ENCODE assay signal across 1 cellular context in genomic region chr3:187746059-187746453, GRCh38.
TF ChIP-seq lines count a peak whose summit lies in the region.

No MANE protein-coding gene starts in this region.

TF ChIP-seq in K562, 482 proteins besides CTCF, POLR2A, EP300 and RAD21 (continued from another document and continues in another):
- TF ChIP-seq, protein P1, sequence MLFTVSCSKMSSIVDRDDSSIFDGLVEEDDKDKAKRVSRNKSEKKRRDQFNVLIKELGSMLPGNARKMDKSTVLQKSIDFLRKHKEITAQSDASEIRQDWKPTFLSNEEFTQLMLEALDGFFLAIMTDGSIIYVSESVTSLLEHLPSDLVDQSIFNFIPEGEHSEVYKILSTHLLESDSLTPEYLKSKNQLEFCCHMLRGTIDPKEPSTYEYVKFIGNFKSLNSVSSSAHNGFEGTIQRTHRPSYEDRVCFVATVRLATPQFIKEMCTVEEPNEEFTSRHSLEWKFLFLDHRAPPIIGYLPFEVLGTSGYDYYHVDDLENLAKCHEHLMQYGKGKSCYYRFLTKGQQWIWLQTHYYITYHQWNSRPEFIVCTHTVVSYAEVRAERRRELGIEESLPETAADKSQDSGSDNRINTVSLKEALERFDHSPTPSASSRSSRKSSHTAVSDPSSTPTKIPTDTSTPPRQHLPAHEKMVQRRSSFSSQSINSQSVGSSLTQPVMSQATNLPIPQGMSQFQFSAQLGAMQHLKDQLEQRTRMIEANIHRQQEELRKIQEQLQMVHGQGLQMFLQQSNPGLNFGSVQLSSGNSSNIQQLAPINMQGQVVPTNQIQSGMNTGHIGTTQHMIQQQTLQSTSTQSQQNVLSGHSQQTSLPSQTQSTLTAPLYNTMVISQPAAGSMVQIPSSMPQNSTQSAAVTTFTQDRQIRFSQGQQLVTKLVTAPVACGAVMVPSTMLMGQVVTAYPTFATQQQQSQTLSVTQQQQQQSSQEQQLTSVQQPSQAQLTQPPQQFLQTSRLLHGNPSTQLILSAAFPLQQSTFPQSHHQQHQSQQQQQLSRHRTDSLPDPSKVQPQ (CRISPR knock-in tag; IDR thresholded peaks at IDR 0.05; ENCODE audit: borderline replicate concordance): no peak
- TF ChIP-seq ZNF785 (CRISPR knock-in tag; IDR thresholded peaks at IDR 0.05) (no peak), PREB (CRISPR knock-in tag; IDR thresholded peaks at IDR 0.05) (no peak), ETV5 (CRISPR knock-in tag; IDR thresholded peaks at IDR 0.05; ENCODE audit: low read depth) (no peak), FOXK2 (conservative IDR thresholded peaks at IDR 0.05 in 1 of 2, IDR thresholded peaks at IDR 0.05 in 1 of 2; ENCODE audit: low read depth in 2 of 2) (0 out of 4 replicates have a peak, but pooled peaks of 1 of the 2 experiments have one; percentile 15), FOSL1 (tag; conservative IDR thresholded peaks at IDR 0.05) (no peak), E4F1 (CRISPR knock-in tag; IDR thresholded peaks at IDR 0.05; ENCODE audit: borderline replicate concordance) (peak; percentile 74; the same call in 1 of the 2 replicates), ZFP36 (IDR thresholded peaks at IDR 0.05; ENCODE audit: low read depth, low read length, partially characterized antibody) (no peak), MLLT1 (IDR thresholded peaks at IDR 0.05) (peak; percentile 98), CHD1 (IDR thresholded peaks at IDR 0.05; ENCODE audit: low read length) (peak; percentile 84), ZNF830 (CRISPR knock-in tag; IDR thresholded peaks at IDR 0.05) (no peak), ZNF561 (CRISPR knock-in tag; conservative IDR thresholded peaks at IDR 0.05) (no peak), ZNF75A (CRISPR knock-in tag; IDR thresholded peaks at IDR 0.05) (no peak), TAL1 (IDR thresholded peaks at IDR 0.05) (no peak), AFF1 (IDR thresholded peaks at IDR 0.05; ENCODE audit: low read depth in 1 of 2, partially characterized antibody in 2 of 2) (peak in 1 of 2 experiments; percentile 60), MXD1 (CRISPR knock-in tag; IDR thresholded peaks at IDR 0.05; ENCODE audit: borderline replicate concordance, poor library complexity, severe bottlenecking) (no peak), HNRNPK (IDR thresholded peaks at IDR 0.05; ENCODE audit: low read depth, low read length, poor library complexity, severe bottlenecking) (no peak), TSC22D4 (tag; IDR thresholded peaks at IDR 0.05) (no peak), ZBTB7A (IDR thresholded peaks at IDR 0.05; ENCODE audit: borderline replicate concordance, control insufficient read depth, low read depth, low read length) (no peak), DDX20 (tag; IDR thresholded peaks at IDR 0.05; ENCODE audit: low read depth) (no peak), PHF8 (IDR thresholded peaks at IDR 0.05; ENCODE audit: borderline replicate concordance, low read length) (peak; percentile 7; the same call in 1 of the 2 replicates), NR3C1 (CRISPR knock-in tag; IDR thresholded peaks at IDR 0.05) (no peak), ZNF324 (CRISPR knock-in tag; IDR thresholded peaks at IDR 0.05) (no peak), ZKSCAN8 (CRISPR knock-in tag; IDR thresholded peaks at IDR 0.05) (no peak), SNIP1 (IDR thresholded peaks at IDR 0.05; ENCODE audit: low read depth) (0 out of 2 replicates have a peak, but pooled peaks have one; percentile 35), CREBBP (IDR thresholded peaks at IDR 0.05; ENCODE audit: low read depth, low read length) (no peak), MYC (IDR thresholded peaks at IDR 0.05; ENCODE audit: low read depth, low read length) (no peak), MYC (CRISPR knock-in tag; IDR thresholded peaks at IDR 0.05; ENCODE audit: borderline replicate concordance, low read depth) (0 out of 2 replicates have a peak, but pooled peaks have one; percentile 49), NKRF (IDR thresholded peaks at IDR 0.05; ENCODE audit: borderline replicate concordance) (peak; percentile 49; the same call in 1 of the 2 replicates), NBN (IDR thresholded peaks at IDR 0.05; ENCODE audit: low read depth) (no peak), ARID1B (IDR thresholded peaks at IDR 0.05) (no peak), HMGN3 (IDR thresholded peaks at IDR 0.05; ENCODE audit: borderline replicate concordance, extremely low read depth, insufficient read length, low read depth, low read length) (no peak), THRAP3 (IDR thresholded peaks at IDR 0.05; ENCODE audit: borderline replicate concordance) (0 out of 2 replicates have a peak, but pooled peaks have one; percentile 53), ZBTB33 (CRISPR knock-in tag; IDR thresholded peaks at IDR 0.05) (no peak)
- TF ChIP-seq, protein P2, sequence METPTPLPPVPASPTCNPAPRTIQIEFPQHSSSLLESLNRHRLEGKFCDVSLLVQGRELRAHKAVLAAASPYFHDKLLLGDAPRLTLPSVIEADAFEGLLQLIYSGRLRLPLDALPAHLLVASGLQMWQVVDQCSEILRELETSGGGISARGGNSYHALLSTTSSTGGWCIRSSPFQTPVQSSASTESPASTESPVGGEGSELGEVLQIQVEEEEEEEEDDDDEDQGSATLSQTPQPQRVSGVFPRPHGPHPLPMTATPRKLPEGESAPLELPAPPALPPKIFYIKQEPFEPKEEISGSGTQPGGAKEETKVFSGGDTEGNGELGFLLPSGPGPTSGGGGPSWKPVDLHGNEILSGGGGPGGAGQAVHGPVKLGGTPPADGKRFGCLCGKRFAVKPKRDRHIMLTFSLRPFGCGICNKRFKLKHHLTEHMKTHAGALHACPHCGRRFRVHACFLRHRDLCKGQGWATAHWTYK (CRISPR knock-in tag; IDR thresholded peaks at IDR 0.05): no peak
- TF ChIP-seq, protein P3, sequence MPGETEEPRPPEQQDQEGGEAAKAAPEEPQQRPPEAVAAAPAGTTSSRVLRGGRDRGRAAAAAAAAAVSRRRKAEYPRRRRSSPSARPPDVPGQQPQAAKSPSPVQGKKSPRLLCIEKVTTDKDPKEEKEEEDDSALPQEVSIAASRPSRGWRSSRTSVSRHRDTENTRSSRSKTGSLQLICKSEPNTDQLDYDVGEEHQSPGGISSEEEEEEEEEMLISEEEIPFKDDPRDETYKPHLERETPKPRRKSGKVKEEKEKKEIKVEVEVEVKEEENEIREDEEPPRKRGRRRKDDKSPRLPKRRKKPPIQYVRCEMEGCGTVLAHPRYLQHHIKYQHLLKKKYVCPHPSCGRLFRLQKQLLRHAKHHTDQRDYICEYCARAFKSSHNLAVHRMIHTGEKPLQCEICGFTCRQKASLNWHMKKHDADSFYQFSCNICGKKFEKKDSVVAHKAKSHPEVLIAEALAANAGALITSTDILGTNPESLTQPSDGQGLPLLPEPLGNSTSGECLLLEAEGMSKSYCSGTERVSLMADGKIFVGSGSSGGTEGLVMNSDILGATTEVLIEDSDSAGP (CRISPR knock-in tag; IDR thresholded peaks at IDR 0.05): no peak
- TF ChIP-seq, protein P4, sequence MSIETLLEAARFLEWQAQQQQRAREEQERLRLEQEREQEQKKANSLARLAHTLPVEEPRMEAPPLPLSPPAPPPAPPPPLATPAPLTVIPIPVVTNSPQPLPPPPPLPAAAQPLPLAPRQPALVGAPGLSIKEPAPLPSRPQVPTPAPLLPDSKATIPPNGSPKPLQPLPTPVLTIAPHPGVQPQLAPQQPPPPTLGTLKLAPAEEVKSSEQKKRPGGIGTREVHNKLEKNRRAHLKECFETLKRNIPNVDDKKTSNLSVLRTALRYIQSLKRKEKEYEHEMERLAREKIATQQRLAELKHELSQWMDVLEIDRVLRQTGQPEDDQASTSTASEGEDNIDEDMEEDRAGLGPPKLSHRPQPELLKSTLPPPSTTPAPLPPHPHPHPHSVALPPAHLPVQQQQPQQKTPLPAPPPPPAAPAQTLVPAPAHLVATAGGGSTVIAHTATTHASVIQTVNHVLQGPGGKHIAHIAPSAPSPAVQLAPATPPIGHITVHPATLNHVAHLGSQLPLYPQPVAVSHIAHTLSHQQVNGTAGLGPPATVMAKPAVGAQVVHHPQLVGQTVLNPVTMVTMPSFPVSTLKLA (conservative IDR thresholded peaks at IDR 0.05): no peak
